8 cellular contexts compared by ENCODE assay signal in the genomic region with DNA sequence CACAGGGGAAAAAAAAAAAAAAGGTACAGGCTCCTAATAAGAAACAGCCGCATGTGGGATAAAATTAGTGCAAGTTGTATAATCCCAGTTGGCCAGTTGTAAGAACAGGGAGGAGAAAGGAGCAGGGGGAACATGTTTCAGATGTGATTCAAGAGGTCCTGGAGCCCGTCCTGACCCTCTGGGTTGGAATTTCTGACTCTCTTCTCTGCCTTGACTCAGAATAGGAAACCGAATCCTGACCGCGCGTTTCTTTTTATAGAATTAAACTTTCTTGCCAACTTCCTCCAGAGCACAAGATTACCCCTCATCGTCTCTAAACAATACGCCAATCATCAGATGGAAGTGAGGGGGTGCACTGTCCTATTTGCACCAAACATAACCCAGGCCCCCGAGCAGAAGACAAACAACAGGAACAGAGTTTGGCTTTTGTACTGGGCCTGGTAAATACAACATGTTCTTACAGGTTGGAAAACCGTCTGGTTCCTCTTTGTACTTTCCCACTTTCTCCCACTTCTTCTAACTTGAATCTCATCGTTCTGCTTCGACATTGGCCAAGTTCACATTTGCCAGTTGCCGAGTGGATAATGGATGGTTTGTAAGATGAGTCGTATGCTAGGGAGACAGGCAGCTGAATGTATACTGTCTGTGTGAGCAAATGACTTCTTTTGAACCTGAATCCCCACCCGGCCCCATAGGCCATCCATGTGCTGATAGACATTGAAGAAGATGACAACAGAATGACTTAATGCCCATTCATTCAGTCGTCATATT. TPM values are rescaled to one million over a fixed set of nuclear protein-coding genes. Genes with fewer than 3 reads are reported as not detected.
DNase-seq lines count a peak whose midpoint lies in the region; ATAC-seq and TF ChIP-seq lines count a peak whose summit lies in the region.

No MANE protein-coding gene starts in this region.

- H2AFZ ChIP-seq in ACC112 (ENCODE audit: low read length, unreplicated experiment) (peak overlapping the region; percentile 95), hepatocyte (no peak overlapping the region), H9 (ENCODE audit: low read length) (no peak overlapping the region)

- H4K91ac ChIP-seq in H9 (ENCODE audit: insufficient read length, low read depth, low read length) = no peak overlapping the region

- POLR2A ChIA-PET in activated naive CD8-positive, alpha-beta T cell treated with anti-CD3 and anti-CD28 coated beads, Interleukin-2, amount 10 ng/mL, durations not matched to agents 7 days and 5 days (lab: Charles Lee) = no interaction called here

- H3K9me3 Mint-ChIP-seq in activated naive CD8-positive, alpha-beta T cell treated with anti-CD3 and anti-CD28 coated beads, Interleukin-2, amount 10 ng/mL, durations not matched to agents 7 days and 5 days = peaks cover 2% of the 10 kb centered on the region
- H3K9me3 Mint-ChIP-seq in stimulated activated memory B cell treated with anti-CD40 and anti-IgM and Interleukin-4, amounts not matched to agents 10 μg/mL and 1 μg/mL and 100 μg/mL, for 72 hours = no peaks in the 10 kb centered on the region
- H3K9me3 Mint-ChIP-seq in glutamatergic neuron (ENCODE audit: unreplicated experiment) (peaks cover 1% of the 10 kb centered on the region), H9 (peaks cover 0 to 4% of the 10 kb centered on the region in 2 experiments; a peak in 1 of 5 replicates)

- no peak overlapping the region for H3K23ac ChIP-seq in H9 (ENCODE audit: insufficient read length, low read depth, low read length)

- H3K9ac ChIP-seq in H9 (ENCODE audit: extremely low read depth, insufficient read length, low read length) = no peak overlapping the region

- no peak overlapping the region for H3T11ph ChIP-seq in H9 (ENCODE audit: low read length)

- no peak overlapping the region for H3K18ac ChIP-seq in H9 (ENCODE audit: insufficient read length, low read depth, low read length)

- H3K79me2 ChIP-seq in ACC112 (ENCODE audit: control insufficient read depth, insufficient read depth, low read length, unreplicated experiment) (no peaks in the 10 kb centered on the region), hepatocyte (no peaks in the 10 kb centered on the region), H9 (ENCODE audit: insufficient read depth, low read length) (no peaks in the 10 kb centered on the region)

- H3K36me3 ChIP-seq in ACC112 (ENCODE audit: insufficient read depth, low read length) (no peaks in the 10 kb centered on the region), hepatocyte (replicated peaks; ENCODE audit: insufficient read depth, low read depth) (no peaks in the 10 kb centered on the region)

- H3K4me2 ChIP-seq in hepatocyte = peak overlapping the region; percentile 39
- no peak overlapping the region for H3K4me2 ChIP-seq in H9 (ENCODE audit: insufficient read depth, insufficient read length, low read length)

- H2BK5ac ChIP-seq in H9 (ENCODE audit: insufficient read length, low read length) = no peak overlapping the region

- H3K36me3 Mint-ChIP-seq in activated naive CD8-positive, alpha-beta T cell treated with anti-CD3 and anti-CD28 coated beads, Interleukin-2, amount 10 ng/mL, durations not matched to agents 7 days and 5 days = peaks cover 2% of the 10 kb centered on the region
- no peaks in the 10 kb centered on the region for H3K36me3 Mint-ChIP-seq in stimulated activated memory B cell treated with anti-CD40 and anti-IgM and Interleukin-4, amounts not matched to agents 10 μg/mL and 1 μg/mL and 100 μg/mL, for 72 hours
- no peaks in the 10 kb centered on the region for H3K36me3 Mint-ChIP-seq in glutamatergic neuron (ENCODE audit: unreplicated experiment)
- no peaks in the 10 kb centered on the region for H3K36me3 Mint-ChIP-seq in H9 (ENCODE audit: insufficient read depth in 1 of 3, low read depth in 3 of 3)

- TF ChIP-seq CTCF in hepatocyte (IDR thresholded peaks at IDR 0.05; ENCODE audit: poor library complexity) = no peak
- no peak for TF ChIP-seq CTCF in glutamatergic neuron (IDR thresholded peaks at IDR 0.05; ENCODE audit: partially characterized antibody, unreplicated experiment)
- TF ChIP-seq CTCF in H9 (conservative IDR thresholded peaks at IDR 0.05) = no peak

- H3K4ac ChIP-seq in H9 (ENCODE audit: low read depth, low read length) = no peak overlapping the region

- H2BK12ac ChIP-seq in H9 (ENCODE audit: insufficient read length, low read depth, low read length) = no peak overlapping the region

- peak overlapping the region; percentile 80 for H3K27ac Mint-ChIP-seq in activated naive CD8-positive, alpha-beta T cell treated with anti-CD3 and anti-CD28 coated beads, Interleukin-2, amount 10 ng/mL, durations not matched to agents 7 days and 5 days
- H3K27ac Mint-ChIP-seq in stimulated activated memory B cell treated with anti-CD40 and anti-IgM and Interleukin-4, amounts not matched to agents 10 μg/mL and 1 μg/mL and 100 μg/mL, for 72 hours = peak overlapping the region; percentile 79
- H3K27ac Mint-ChIP-seq in glutamatergic neuron (ENCODE audit: unreplicated experiment) (no peak overlapping the region), H9 (no peak overlapping the region)

- no peaks in the 10 kb centered on the region for H3K27me3 ChIP-seq in ACC112 (ENCODE audit: insufficient read depth, low read length)
- H3K27me3 ChIP-seq in hepatocyte = no peaks in the 10 kb centered on the region
- no peaks in the 10 kb centered on the region for H3K27me3 ChIP-seq in H9 (ENCODE audit: insufficient read depth, low read length)

- no peak overlapping the region for H2AK5ac ChIP-seq in H9 (ENCODE audit: insufficient read length, low read length)

- 60% methylated on average over 16 of the region's 16 CpGs for WGBS in hepatocyte (ENCODE audit: low lambda C conversion rate, missing lambda C conversion rate)
- 100% methylated on average over 2 of the region's 16 CpGs for WGBS in H9 (ENCODE audit: extremely low coverage, insufficient read length, low lambda C conversion rate)

- no peaks in the 10 kb centered on the region for H3K27me3 Mint-ChIP-seq in activated naive CD8-positive, alpha-beta T cell treated with anti-CD3 and anti-CD28 coated beads, Interleukin-2, amount 10 ng/mL, durations not matched to agents 7 days and 5 days
- no peaks in the 10 kb centered on the region for H3K27me3 Mint-ChIP-seq in stimulated activated memory B cell treated with anti-CD40 and anti-IgM and Interleukin-4, amounts not matched to agents 10 μg/mL and 1 μg/mL and 100 μg/mL, for 72 hours
- H3K27me3 Mint-ChIP-seq in glutamatergic neuron (ENCODE audit: unreplicated experiment) = peaks cover 6% of the 10 kb centered on the region
- peaks cover 8% of the 10 kb centered on the region for H3K27me3 Mint-ChIP-seq in H9 (ENCODE audit: low read depth)

- DNase-seq in Kasumi-1 (lab: John Stamatoyannopoulos, UW) (peak; percentile 90 to 92), hepatocyte (ENCODE audit: low spot score) (peak; percentile 65), NCI-H146 (lab: John Stamatoyannopoulos, UW) (no peak), glutamatergic neuron (no peak), H9 (no peak)
- peak; percentile 34 for DNase-seq in activated naive CD8-positive, alpha-beta T cell treated with anti-CD3 and anti-CD28 coated beads, Interleukin-2, amount 10 ng/mL, durations not matched to agents 7 days and 5 days

- H3K9me2 ChIP-seq in hepatocyte (replicated peaks; ENCODE audit: insufficient read depth) = no peaks in the 10 kb centered on the region

- H3K9me3 ChIP-seq in hepatocyte (ENCODE audit: low read depth) = no peaks in the 10 kb centered on the region
- no peaks in the 10 kb centered on the region for H3K9me3 ChIP-seq in H9 (ENCODE audit: control insufficient read depth, low read depth, low read length)

- no peak overlapping the region for H2BK120ac ChIP-seq in H9 (ENCODE audit: low read depth, low read length, poor library complexity, severe bottlenecking)

- no peak overlapping the region for H3K56ac ChIP-seq in H9 (ENCODE audit: insufficient read length, low read depth, low read length)

- no peak overlapping the region for H4K5ac ChIP-seq in H9 (ENCODE audit: insufficient read length, low read depth, low read length)

- H3K4me1 Mint-ChIP-seq in activated naive CD8-positive, alpha-beta T cell treated with anti-CD3 and anti-CD28 coated beads, Interleukin-2, amount 10 ng/mL, durations not matched to agents 7 days and 5 days = peaks cover 49% of the 10 kb centered on the region
- H3K4me1 Mint-ChIP-seq in stimulated activated memory B cell treated with anti-CD40 and anti-IgM and Interleukin-4, amounts not matched to agents 10 μg/mL and 1 μg/mL and 100 μg/mL, for 72 hours = peaks cover 41% of the 10 kb centered on the region
- H3K4me1 Mint-ChIP-seq in glutamatergic neuron (ENCODE audit: low read depth, unreplicated experiment) (no peaks in the 10 kb centered on the region), H9 (0 out of 4 replicates have a peak, but pooled peaks cover 0 to 5% of the 10 kb centered on the region in 2 experiments)

- peak; percentile 86 for ATAC-seq in activated naive CD8-positive, alpha-beta T cell treated with anti-CD3 and anti-CD28 coated beads, Interleukin-2, amount 10 ng/mL, durations not matched to agents 7 days and 5 days (ENCODE audit: low read depth)
- peak; percentile 62 for ATAC-seq in stimulated activated memory B cell treated with anti-CD40 and anti-IgM and Interleukin-4, amounts not matched to agents 10 μg/mL and 1 μg/mL and 100 μg/mL, for 72 hours

- H3K4me1 ChIP-seq in ACC112 (ENCODE audit: control insufficient read depth, insufficient read depth, low read length, unreplicated experiment) (peaks cover 23% of the 10 kb centered on the region), hepatocyte (ENCODE audit: insufficient read depth) (peaks cover 13% of the 10 kb centered on the region), H9 (ENCODE audit: insufficient read depth, low read length) (no peaks in the 10 kb centered on the region)

- H3K23me2 ChIP-seq in H9 (ENCODE audit: insufficient read length, low read depth, low read length, poor library complexity, severe bottlenecking) = no peaks in the 10 kb centered on the region

- no peak overlapping the region for H3K14ac ChIP-seq in H9 (ENCODE audit: insufficient read depth, low read length)

- peak overlapping the region; percentile 50 for H3K4me3 ChIP-seq in ACC112 (ENCODE audit: low read depth, low read length)
- H3K4me3 ChIP-seq in hepatocyte = no peak overlapping the region

- no peak overlapping the region for H4K8ac ChIP-seq in H9 (replicated peaks; ENCODE audit: insufficient read length, low read depth, low read length)

- no peak overlapping the region for H2BK20ac ChIP-seq in H9 (ENCODE audit: low read depth, low read length, poor library complexity, severe bottlenecking)

- no peaks in the 10 kb centered on the region for H3K79me1 ChIP-seq in H9 (ENCODE audit: insufficient read depth, low read depth, low read length, poor library complexity, severe bottlenecking)

- peak overlapping the region; percentile 82 for H3K27ac ChIP-seq in ACC112 (ENCODE audit: low read depth, low read length)
- H3K27ac ChIP-seq in hepatocyte = peak overlapping the region; percentile 86
- no peak overlapping the region for H3K27ac ChIP-seq in H9 (ENCODE audit: insufficient read length, low read depth, low read length)

- H3K4me3 Mint-ChIP-seq in activated naive CD8-positive, alpha-beta T cell treated with anti-CD3 and anti-CD28 coated beads, Interleukin-2, amount 10 ng/mL, durations not matched to agents 7 days and 5 days = peak overlapping the region; percentile 69
- peak overlapping the region; percentile 51 for H3K4me3 Mint-ChIP-seq in stimulated activated memory B cell treated with anti-CD40 and anti-IgM and Interleukin-4, amounts not matched to agents 10 μg/mL and 1 μg/mL and 100 μg/mL, for 72 hours
- H3K4me3 Mint-ChIP-seq in glutamatergic neuron (ENCODE audit: unreplicated experiment) = no peak overlapping the region
- H3K4me3 Mint-ChIP-seq in H9 = no peak overlapping the region

- H4K20me1 ChIP-seq in hepatocyte (ENCODE audit: insufficient read depth, poor library complexity, severe bottlenecking) (no peaks in the 10 kb centered on the region), H9 (ENCODE audit: control insufficient read depth, insufficient read depth, insufficient read length) (no peaks in the 10 kb centered on the region)

- no peak overlapping the region for H2BK15ac ChIP-seq in H9 (ENCODE audit: low read depth, low read length)

RNA-seq across cellular contexts. Expression of a gene that starts 42.5 kb away (rescaled TPM):
- total RNA-seq in activated naive CD8-positive, alpha-beta T cell treated with anti-CD3 and anti-CD28 coated beads, Interleukin-2, amount 10 ng/mL, durations not matched to agents 7 days and 5 days = 100 to 1,000 TPM; 112 to 120 TPM
- 122 and 135 TPM in 2 replicates for total RNA-seq in hepatocyte
- 23.7 and 23.9 TPM in 2 replicates for polyA plus RNA-seq in hepatocyte
- total RNA-seq in glutamatergic neuron (ENCODE audit: unreplicated experiment) = 95.5 TPM
- total RNA-seq in H9 (2021) = 51.3 and 52.4 TPM in 2 replicates

Comparison
In these comparisons a context has a peak if more than half of its experiments do, and no peak if none do; other contexts are left out.
1. DNase-seq: peak in Kasumi-1 (2 of 2), activated naive CD8-positive, alpha-beta T cell treated with anti-CD3 and anti-CD28 coated beads, Interleukin-2, amount 10 ng/mL, durations not matched to agents 7 days and 5 days (single experiment) and hepatocyte (single experiment); none in NCI-H146 (single experiment), glutamatergic neuron (single experiment) and H9 (single experiment).
2. H3K27ac Mint-ChIP-seq: peak in activated naive CD8-positive, alpha-beta T cell treated with anti-CD3 and anti-CD28 coated beads, Interleukin-2, amount 10 ng/mL, durations not matched to agents 7 days and 5 days (single experiment) and stimulated activated memory B cell treated with anti-CD40 and anti-IgM and Interleukin-4, amounts not matched to agents 10 μg/mL and 1 μg/mL and 100 μg/mL, for 72 hours (single experiment); none in glutamatergic neuron (single experiment) and H9 (0 of 3).
3. H3K4me3 Mint-ChIP-seq: peak in activated naive CD8-positive, alpha-beta T cell treated with anti-CD3 and anti-CD28 coated beads, Interleukin-2, amount 10 ng/mL, durations not matched to agents 7 days and 5 days (single experiment) and stimulated activated memory B cell treated with anti-CD40 and anti-IgM and Interleukin-4, amounts not matched to agents 10 μg/mL and 1 μg/mL and 100 μg/mL, for 72 hours (single experiment); none in glutamatergic neuron (single experiment) and H9 (0 of 2).